Comparison of ENCODE assay signal across 26 cellular contexts in genomic region chr11:63719987-63720386, GRCh38.
DNase-seq lines count a peak whose midpoint lies in the region; ATAC-seq and TF ChIP-seq lines count a peak whose summit lies in the region.
"Had no signal": no experiment of that assay in that cellular context is flagged by ENCODE, and none has a peak within 500 bp of the region (broad histone marks: within the 10 kb centered on the region; RNA-seq: fewer than 3 reads in every experiment).

No MANE protein-coding gene starts in this region.

- no peak overlapping the region for H3K4me3 ChIP-seq in cardiac fibroblast (replicated peaks in 1 of 2; ENCODE audit: low read depth in 2 of 2, low read length in 2 of 2)
- H3K4me3 ChIP-seq: ascending aorta, coronary artery, HAP-1, right atrium auricular region, testis had no signal

- POLR2A ChIA-PET in GM10248 (lab: Yijun Ruan, JAX), result no interaction called here

- CTCF ChIA-PET in GM10248 (lab: Yijun Ruan, JAX), result interaction anchor here (0.8 to 1.7 kb wide), 2 partner anchors 18 to 19 kb away, joined by 3 read pairs; no protein-coding TSS in a partner anchor

- no peak for ATAC-seq in activated CD4-positive, CD25-positive, alpha-beta regulatory T cell treated with anti-CD3 and anti-CD28 coated beads, Interleukin-2, amount 50 U/mL, for 24 hours
- ATAC-seq: activated CD8-positive, alpha-beta T cell treated with anti-CD3 and anti-CD28 coated beads, Interleukin-2, amount 10 ng/mL, durations not matched to agents 7 days and 5 days; CD8-positive, alpha-beta T cell had no signal

- peak; percentile 10 for DNase-seq in NCI-H226
- peak; percentile 50 to 69 for DNase-seq in cardiac fibroblast (ENCODE audit: low read depth in 2 of 2)
- peak; percentile 42 for DNase-seq in kidney glomerular epithelial cell (lab: John Stamatoyannopoulos, UW)
- peak; percentile 65 for DNase-seq in superior temporal gyrus (ENCODE audit: extremely low spot score)
- DNase-seq in activated naive CD4-positive, alpha-beta T cell treated with anti-CD3 and anti-CD28 coated beads, Interleukin-2, amount 50 U/mL, for 16 hours, result no peak
- no peak for DNase-seq in GM10248 (ENCODE audit: extremely low spot score)
- DNase-seq: activated CD4-positive, CD25-positive, alpha-beta regulatory T cell; activated CD8-positive, alpha-beta T cell treated with anti-CD3 and anti-CD28 coated beads, Interleukin-2, amount 10 ng/mL, durations not matched to agents 7 days and 5 days; activated naive CD4-positive, alpha-beta T cell; activated T-cell treated with anti-CD3 and anti-CD28 coated beads, Interleukin-2, amount 50 U/mL, for 1 hour; CD8-positive, alpha-beta T cell; DMS53; mammary epithelial cell; NCI-H1048; NCI-H1930; NCI-H446; NK-92 treated with Interleukin-12 subunit alpha and Interleukin-12 subunit beta, amount 100 ng/mL, for 24 hours; occipital lobe; SK-N-SH; stimulated activated CD4-positive, alpha-beta T cell treated with anti-CD3 and anti-CD28 coated beads, Interleukin-15, amount 100 ng/mL, for 24 hours; testis had no signal

- TF ChIP-seq CTCF in cardiac fibroblast (IDR thresholded peaks at IDR 0.05; ENCODE audit: low read depth, low read length) (no peak), GM10248 (IDR thresholded peaks at IDR 0.05; ENCODE audit: control extremely low read depth, extremely low read depth, low read depth, missing control alignments) (no peak)

Comparison
In these comparisons a context has a peak if more than half of its experiments do, and no peak if none do; other contexts are left out.
1. DNase-seq: peak in NCI-H226 (single experiment), cardiac fibroblast (2 of 2), kidney glomerular epithelial cell (single experiment) and superior temporal gyrus (single experiment); none in activated naive CD4-positive, alpha-beta T cell treated with anti-CD3 and anti-CD28 coated beads, Interleukin-2, amount 50 U/mL, for 16 hours (single experiment) and GM10248 (single experiment).